18 cellular contexts compared by ENCODE assay signal in genomic region chr13:86095351-86095750, GRCh38.
DNase-seq lines count a peak whose midpoint lies in the region; ATAC-seq lines count a peak whose summit lies in the region.
"Had no signal": no experiment of that assay in that cellular context is flagged by ENCODE, and none has a peak within 500 bp of the region (broad histone marks: within the 10 kb centered on the region; RNA-seq: fewer than 3 reads in every experiment).

No MANE protein-coding gene starts in this region.

- no peaks in the 10 kb centered on the region for H3K27me3 Mint-ChIP-seq in activated CD4-positive, alpha-beta T cell treated with anti-CD3 and anti-CD28 coated beads, Interleukin-2, amount 10 ng/mL, durations not matched to agents 24 days and 14 days
- H3K27me3 Mint-ChIP-seq: CD4-positive, alpha-beta memory T cell; CD4-positive, CD25-positive, alpha-beta regulatory T cell; CD8-positive, alpha-beta memory T cell had no signal

- no peak overlapping the region for H3K27ac Mint-ChIP-seq in activated CD4-positive, alpha-beta T cell treated with anti-CD3 and anti-CD28 coated beads, Interleukin-2, amount 10 ng/mL, durations not matched to agents 24 days and 14 days
- H3K27ac Mint-ChIP-seq: CD14-positive monocyte; CD4-positive, alpha-beta memory T cell; CD4-positive, CD25-positive, alpha-beta regulatory T cell; CD8-positive, alpha-beta memory T cell had no signal

- ATAC-seq in GM18870 (IDR thresholded peaks at IDR 0.05; ENCODE audit: unreplicated experiment) = no peak

- peaks cover 10% of the 10 kb centered on the region for H3K9me3 Mint-ChIP-seq in activated CD4-positive, alpha-beta T cell treated with anti-CD3 and anti-CD28 coated beads, Interleukin-2, amount 10 ng/mL, durations not matched to agents 24 days and 14 days

- no peak overlapping the region for H3K9ac ChIP-seq in Karpas-422 (ENCODE audit: low read length)
- H3K9ac ChIP-seq: BLaER1 had no signal

- H3K4me3 ChIP-seq in Karpas-422 (ENCODE audit: low read length) = no peak overlapping the region
- no peak overlapping the region for H3K4me3 ChIP-seq in effector memory CD4-positive, alpha-beta T cell (ENCODE audit: insufficient read depth, low read depth, low read length, poor library complexity, severe bottlenecking)
- H3K4me3 ChIP-seq: BLaER1 had no signal

- no peaks in the 10 kb centered on the region for H3K9me2 ChIP-seq in Karpas-422 (replicated peaks; ENCODE audit: insufficient read depth, low read length)

- H3K79me2 ChIP-seq in Karpas-422 (ENCODE audit: low read length) = no peaks in the 10 kb centered on the region

- no peak overlapping the region for H3K4me2 ChIP-seq in Karpas-422 (ENCODE audit: low read depth, low read length, poor library complexity, severe bottlenecking)
- H3K4me2 ChIP-seq: BLaER1 had no signal

- no peaks in the 10 kb centered on the region for H3K4me1 ChIP-seq in Karpas-422 (ENCODE audit: low read length)
- H3K4me1 ChIP-seq in effector memory CD4-positive, alpha-beta T cell (ENCODE audit: control insufficient read depth, insufficient read depth, low read length, poor library complexity, severe bottlenecking) = no peaks in the 10 kb centered on the region
- H3K4me1 ChIP-seq: BE2C, BLaER1, Caco-2 had no signal

- intact Hi-C loops in activated CD4-positive, alpha-beta T cell treated with anti-CD3 and anti-CD28 coated beads, Interleukin-2, amount 10 ng/mL, durations not matched to agents 24 days and 14 days (cut with micrococcal nuclease) = no loop called here

- H4K20me1 ChIP-seq in Karpas-422 (ENCODE audit: insufficient read depth, low read depth, low read length) = no peaks in the 10 kb centered on the region
- H4K20me1 ChIP-seq: BLaER1 had no signal

- no peaks in the 10 kb centered on the region for H3K36me3 Mint-ChIP-seq in activated CD4-positive, alpha-beta T cell treated with anti-CD3 and anti-CD28 coated beads, Interleukin-2, amount 10 ng/mL, durations not matched to agents 24 days and 14 days (ENCODE audit: low read depth)
- H3K36me3 Mint-ChIP-seq: CD14-positive monocyte; CD4-positive, alpha-beta memory T cell; CD4-positive, CD25-positive, alpha-beta regulatory T cell; CD8-positive, alpha-beta memory T cell had no signal

- H3K27me3 ChIP-seq in Karpas-422 (ENCODE audit: low read length) = no peaks in the 10 kb centered on the region
- no peaks in the 10 kb centered on the region for H3K27me3 ChIP-seq in effector memory CD4-positive, alpha-beta T cell (replicated peaks; ENCODE audit: control insufficient read depth, insufficient read depth, low read length, poor library complexity, severe bottlenecking)
- H3K27me3 ChIP-seq: BE2C, BLaER1 had no signal

- no peak overlapping the region for H3K27ac ChIP-seq in Karpas-422 (ENCODE audit: low read length)
- no peak overlapping the region for H3K27ac ChIP-seq in effector memory CD4-positive, alpha-beta T cell (ENCODE audit: insufficient read depth, low read length, poor library complexity, severe bottlenecking)
- H3K27ac ChIP-seq: BLaER1 had no signal

- peak overlapping the region; percentile 67 for H2AFZ ChIP-seq in Karpas-422 (ENCODE audit: low read length)

- H3K36me3 ChIP-seq in Karpas-422 (ENCODE audit: insufficient read depth, low read length) = 0 out of 2 replicates have a peak, but pooled peaks cover 3% of the 10 kb centered on the region
- no peaks in the 10 kb centered on the region for H3K36me3 ChIP-seq in effector memory CD4-positive, alpha-beta T cell (ENCODE audit: control insufficient read depth, insufficient read depth, low read length)
- H3K36me3 ChIP-seq: BE2C, BLaER1 had no signal

- no peak overlapping the region for H3K4me3 Mint-ChIP-seq in activated CD4-positive, alpha-beta T cell treated with anti-CD3 and anti-CD28 coated beads, Interleukin-2, amount 10 ng/mL, durations not matched to agents 24 days and 14 days
- H3K4me3 Mint-ChIP-seq: CD14-positive monocyte; CD4-positive, alpha-beta memory T cell; CD4-positive, CD25-positive, alpha-beta regulatory T cell; CD8-positive, alpha-beta memory T cell had no signal

- peaks cover 8% of the 10 kb centered on the region; the same call in 1 of the 2 replicates for H3K9me3 ChIP-seq in Karpas-422 (ENCODE audit: low read length)
- no peaks in the 10 kb centered on the region for H3K9me3 ChIP-seq in effector memory CD4-positive, alpha-beta T cell (ENCODE audit: control insufficient read depth, low read length)
- H3K9me3 ChIP-seq: BE2C, BLaER1, Caco-2 had no signal

- no peaks in the 10 kb centered on the region for H3K4me1 Mint-ChIP-seq in activated CD4-positive, alpha-beta T cell treated with anti-CD3 and anti-CD28 coated beads, Interleukin-2, amount 10 ng/mL, durations not matched to agents 24 days and 14 days
- H3K4me1 Mint-ChIP-seq: CD14-positive monocyte; CD4-positive, alpha-beta memory T cell; CD4-positive, CD25-positive, alpha-beta regulatory T cell; CD8-positive, alpha-beta memory T cell had no signal

- DNase-seq in Karpas-422 (no peak), foreskin melanocyte (peak; percentile 75)
- DNase-seq in effector memory CD4-positive, alpha-beta T cell = no peak
- DNase-seq in activated CD4-positive, alpha-beta T cell treated with anti-CD3 and anti-CD28 coated beads, Interleukin-2, amount 10 ng/mL, durations not matched to agents 24 days and 14 days = no peak
- DNase-seq: 8988T; ACHN; BE2C; C1 segment of cervical spinal cord; Caco-2; Calu3; CD4-positive, alpha-beta memory T cell; CD4-positive, CD25-positive, alpha-beta regulatory T cell; CD8-positive, alpha-beta memory T cell; DMS79 treated with DMSO at 0.1 percent for 48 hours; GF-D8 had no signal
